Comparison of ENCODE assay signal across 39 cellular contexts in the genomic region with DNA sequence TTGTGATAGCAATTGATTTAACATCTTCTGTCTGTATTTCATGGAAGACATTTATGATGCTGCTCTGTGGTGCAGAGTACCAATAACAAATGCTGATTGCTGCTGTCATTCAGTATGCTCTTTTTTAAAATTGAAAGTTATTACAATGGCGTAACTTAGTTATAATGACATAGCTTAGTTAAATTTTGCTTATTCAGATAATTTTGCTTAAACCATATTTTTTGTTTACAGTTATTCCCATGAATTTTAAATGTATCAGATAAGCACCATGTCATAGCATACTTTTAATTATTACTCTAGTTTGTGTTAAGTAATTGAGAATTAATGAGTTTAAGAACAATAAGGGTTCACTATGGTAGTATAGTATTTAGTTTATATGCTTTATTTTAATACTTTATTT.
"Had no signal": no experiment of that assay in that cellular context is flagged by ENCODE, and none has a peak within 500 bp of the region (broad histone marks: within the 10 kb centered on the region; RNA-seq: fewer than 3 reads in every experiment).

No MANE protein-coding gene starts in this region.

- H3K27me3 ChIP-seq: adrenal gland, ascending aorta, body of pancreas, brain microvascular endothelial cell, breast epithelium, cardiac muscle cell had no signal

- H3K4me1 Mint-ChIP-seq: activated naive CD4-positive, alpha-beta T cell treated with anti-CD3 and anti-CD28 coated beads, Interleukin-2, amount 10 ng/mL, durations not matched to agents 7 days and 5 days; activated naive CD8-positive, alpha-beta T cell treated with anti-CD3 and anti-CD28 coated beads, Interleukin-2, amount 10 ng/mL, durations not matched to agents 7 days and 5 days; activated T-helper 17 cell treated with anti-CD3 and anti-CD28 coated beads, Interleukin-2, amount 50 U/mL, for 72 hours; central memory CD8-positive, alpha-beta T cell had no signal

- H3K9me3 Mint-ChIP-seq: activated naive CD4-positive, alpha-beta T cell treated with anti-CD3 and anti-CD28 coated beads for 36 hours; activated naive CD4-positive, alpha-beta T cell treated with anti-CD3 and anti-CD28 coated beads, Interleukin-2, amount 10 ng/mL, durations not matched to agents 7 days and 5 days; activated naive CD4-positive, alpha-beta T cell treated with anti-CD3 and anti-CD28 coated beads, Interleukin-2, amount 50 U/mL, for 24 hours; activated naive CD4-positive, alpha-beta T cell treated with anti-CD3 and anti-CD28 coated beads, Interleukin-2, amount 50 U/mL, for 72 hours; activated naive CD8-positive, alpha-beta T cell treated with anti-CD3 and anti-CD28 coated beads for 36 hours; activated naive CD8-positive, alpha-beta T cell treated with anti-CD3 and anti-CD28 coated beads, Interleukin-2, amount 10 ng/mL, durations not matched to agents 7 days and 5 days; activated naive CD8-positive, alpha-beta T cell treated with anti-CD3 and anti-CD28 coated beads, Interleukin-2, amount 50 U/mL, for 24 hours; activated T-cell treated with anti-CD3 and anti-CD28 coated beads, Interleukin-2, amount 50 U/mL, for 24 hours; activated T-cell treated with anti-CD3 and anti-CD28 coated beads, Interleukin-2, amount 50 U/mL, for 4 hours; activated T-cell treated with anti-CD3 and anti-CD28 coated beads, Interleukin-2, amount 50 U/mL, for 72 hours; activated T-helper 1 cell treated with anti-CD3 and anti-CD28 coated beads, Interleukin-12 subunit alpha, Interleukin-12 subunit beta, Interleukin-2, Interleukin-4 antibody, amounts not matched to agents 30 ng/mL and 10 ng/mL and 1 ng/mL, durations not matched to agents 14 hours and 24 hours and 36 hours; activated T-helper 17 cell treated with anti-CD3 and anti-CD28 coated beads, Interleukin-2, amount 50 U/mL, for 72 hours; activated T-helper 2 cell treated with anti-CD3 and anti-CD28 coated beads, Interferon-gamma antibody, Interleukin-2, Interleukin-4, amounts not matched to agents 10 μg/mL and 5 μg/mL and 100 μg/mL, durations not matched to agents 14 hours and 24 hours and 36 hours; brain; central memory CD8-positive, alpha-beta T cell had no signal

- H3K9me3 ChIP-seq: adrenal gland, ascending aorta, body of pancreas, breast epithelium had no signal

- ATAC-seq: activated naive CD4-positive, alpha-beta T cell treated with anti-CD3 and anti-CD28 coated beads, Interleukin-2, amount 50 U/mL, for 72 hours; activated naive CD8-positive, alpha-beta T cell treated with anti-CD3 and anti-CD28 coated beads, Interleukin-2, amount 50 U/mL, for 24 hours; activated T-cell treated with anti-CD3 and anti-CD28 coated beads, Interleukin-2, amount 50 U/mL, for 4 hours; activated T-cell treated with anti-CD3 and anti-CD28 coated beads, Interleukin-2, amount 50 U/mL, for 72 hours; activated T-helper 17 cell treated with anti-CD3 and anti-CD28 coated beads, Interleukin-2, amount 50 U/mL, for 72 hours; body of pancreas had no signal

- DNase-seq: activated effector memory CD4-positive, alpha-beta T cell treated with anti-CD3 and anti-CD28 coated beads, Interleukin-2, amount 50 U/mL, for 16 hours; activated effector memory CD4-positive, alpha-beta T cell treated with Interleukin-2 at 50 U/mL for 16 hours; activated gamma-delta T cell; activated gamma-delta T cell treated with Interleukin-2 at 50 U/mL for 16 hours; activated naive CD4-positive, alpha-beta T cell; activated naive CD4-positive, alpha-beta T cell treated with anti-CD3 and anti-CD28 coated beads for 36 hours; activated naive CD4-positive, alpha-beta T cell treated with anti-CD3 and anti-CD28 coated beads, Interleukin-2, amount 10 ng/mL, durations not matched to agents 7 days and 5 days; activated naive CD4-positive, alpha-beta T cell treated with anti-CD3 and anti-CD28 coated beads, Interleukin-2, amount 50 U/mL, for 16 hours; activated naive CD4-positive, alpha-beta T cell treated with Interleukin-2 at 50 U/mL for 16 hours; activated naive CD8-positive, alpha-beta T cell treated with anti-CD3 and anti-CD28 coated beads for 36 hours; activated naive CD8-positive, alpha-beta T cell treated with anti-CD3 and anti-CD28 coated beads, Interleukin-2, amount 10 ng/mL, durations not matched to agents 7 days and 5 days; activated naive CD8-positive, alpha-beta T cell treated with anti-CD3 and anti-CD28 coated beads, Interleukin-2, amount 50 U/mL, for 24 hours; activated T-cell treated with anti-CD3 and anti-CD28 coated beads, Interleukin-2, amount 50 U/mL, for 24 hours; activated T-cell treated with anti-CD3 and anti-CD28 coated beads, Interleukin-2, amount 50 U/mL, for 4 hours; activated T-cell treated with anti-CD3 and anti-CD28 coated beads, Interleukin-2, amount 50 U/mL, for 48 hours; activated T-cell treated with anti-CD3 and anti-CD28 coated beads, Interleukin-2, amount 50 U/mL, for 72 hours; adrenal gland; amniotic stem cell; amygdala; anterior cingulate cortex; aorta; body of pancreas; brain microvascular endothelial cell; caudate nucleus; central memory CD4-positive, alpha-beta T cell; cerebellar nuclear complex had no signal

- H3K27ac Mint-ChIP-seq: activated naive CD4-positive, alpha-beta T cell treated with anti-CD3 and anti-CD28 coated beads for 36 hours; activated naive CD4-positive, alpha-beta T cell treated with anti-CD3 and anti-CD28 coated beads, Interleukin-2, amount 10 ng/mL, durations not matched to agents 7 days and 5 days; activated naive CD4-positive, alpha-beta T cell treated with anti-CD3 and anti-CD28 coated beads, Interleukin-2, amount 50 U/mL, for 24 hours; activated naive CD8-positive, alpha-beta T cell; activated naive CD8-positive, alpha-beta T cell treated with anti-CD3 and anti-CD28 coated beads for 36 hours; activated naive CD8-positive, alpha-beta T cell treated with anti-CD3 and anti-CD28 coated beads, Interleukin-2, amount 10 ng/mL, durations not matched to agents 7 days and 5 days; activated naive CD8-positive, alpha-beta T cell treated with anti-CD3 and anti-CD28 coated beads, Interleukin-2, amount 50 U/mL, for 24 hours; activated T-cell treated with anti-CD3 and anti-CD28 coated beads, Interleukin-2, amount 50 U/mL, for 24 hours; activated T-cell treated with anti-CD3 and anti-CD28 coated beads, Interleukin-2, amount 50 U/mL, for 72 hours; activated T-helper 1 cell treated with anti-CD3 and anti-CD28 coated beads, Interleukin-12 subunit alpha, Interleukin-12 subunit beta, Interleukin-2, Interleukin-4 antibody, amounts not matched to agents 30 ng/mL and 10 ng/mL and 1 ng/mL, durations not matched to agents 14 hours and 24 hours and 36 hours; activated T-helper 2 cell treated with anti-CD3 and anti-CD28 coated beads, Interferon-gamma antibody, Interleukin-2, Interleukin-4, amounts not matched to agents 10 μg/mL and 5 μg/mL and 100 μg/mL, durations not matched to agents 14 hours and 24 hours and 36 hours; brain had no signal

- H3K4me3 ChIP-seq: adrenal gland, ascending aorta, body of pancreas, breast epithelium, cardiac muscle cell had no signal

- H3K4me3 Mint-ChIP-seq: activated naive CD4-positive, alpha-beta T cell treated with anti-CD3 and anti-CD28 coated beads for 36 hours; activated naive CD4-positive, alpha-beta T cell treated with anti-CD3 and anti-CD28 coated beads, Interleukin-2, amount 10 ng/mL, durations not matched to agents 7 days and 5 days; activated naive CD4-positive, alpha-beta T cell treated with anti-CD3 and anti-CD28 coated beads, Interleukin-2, amount 50 U/mL, for 24 hours; activated naive CD8-positive, alpha-beta T cell; activated naive CD8-positive, alpha-beta T cell treated with anti-CD3 and anti-CD28 coated beads for 36 hours; activated naive CD8-positive, alpha-beta T cell treated with anti-CD3 and anti-CD28 coated beads, Interleukin-2, amount 10 ng/mL, durations not matched to agents 7 days and 5 days; activated naive CD8-positive, alpha-beta T cell treated with anti-CD3 and anti-CD28 coated beads, Interleukin-2, amount 50 U/mL, for 24 hours; activated T-cell treated with anti-CD3 and anti-CD28 coated beads, Interleukin-2, amount 50 U/mL, for 24 hours; activated T-cell treated with anti-CD3 and anti-CD28 coated beads, Interleukin-2, amount 50 U/mL, for 4 hours; activated T-cell treated with anti-CD3 and anti-CD28 coated beads, Interleukin-2, amount 50 U/mL, for 72 hours; activated T-helper 1 cell treated with anti-CD3 and anti-CD28 coated beads, Interleukin-12 subunit alpha, Interleukin-12 subunit beta, Interleukin-2, Interleukin-4 antibody, amounts not matched to agents 30 ng/mL and 10 ng/mL and 1 ng/mL, durations not matched to agents 14 hours and 24 hours and 36 hours; activated T-helper 17 cell treated with anti-CD3 and anti-CD28 coated beads, Interleukin-2, amount 50 U/mL, for 72 hours; brain; central memory CD8-positive, alpha-beta T cell had no signal

- FAIRE-seq: astrocyte, bronchial epithelial cell had no signal

- H3K27ac ChIP-seq: adrenal gland, ascending aorta, body of pancreas, brain microvascular endothelial cell, breast epithelium, cardiac muscle cell had no signal

- H3K4me1 ChIP-seq: adrenal gland, ascending aorta, body of pancreas, breast epithelium had no signal

- H3K36me3 ChIP-seq: breast epithelium had no signal

- H3K27me3 Mint-ChIP-seq: activated naive CD4-positive, alpha-beta T cell treated with anti-CD3 and anti-CD28 coated beads, Interleukin-2, amount 10 ng/mL, durations not matched to agents 7 days and 5 days; activated naive CD4-positive, alpha-beta T cell treated with anti-CD3 and anti-CD28 coated beads, Interleukin-2, amount 50 U/mL, for 24 hours; activated naive CD8-positive, alpha-beta T cell; activated naive CD8-positive, alpha-beta T cell treated with anti-CD3 and anti-CD28 coated beads for 36 hours; activated naive CD8-positive, alpha-beta T cell treated with anti-CD3 and anti-CD28 coated beads, Interleukin-2, amount 10 ng/mL, durations not matched to agents 7 days and 5 days; activated naive CD8-positive, alpha-beta T cell treated with anti-CD3 and anti-CD28 coated beads, Interleukin-2, amount 50 U/mL, for 24 hours; activated T-cell treated with anti-CD3 and anti-CD28 coated beads, Interleukin-2, amount 50 U/mL, for 24 hours; activated T-helper 17 cell treated with anti-CD3 and anti-CD28 coated beads, Interleukin-2, amount 50 U/mL, for 72 hours; brain; central memory CD8-positive, alpha-beta T cell had no signal
